17 cellular contexts compared by ENCODE assay signal in genomic region chr20:22379472-22379871, GRCh38.
DNase-seq lines count a peak whose midpoint lies in the region; ATAC-seq and TF ChIP-seq lines count a peak whose summit lies in the region.
"Had no signal": no experiment of that assay in that cellular context is flagged by ENCODE, and none has a peak within 500 bp of the region (broad histone marks: within the 10 kb centered on the region; RNA-seq: fewer than 3 reads in every experiment).

No MANE protein-coding gene starts in this region.

- H3K4me1 Mint-ChIP-seq in CD8-positive, alpha-beta memory T cell: no peaks in the 10 kb centered on the region
- H3K4me1 Mint-ChIP-seq: natural killer cell had no signal

- H3K79me2 ChIP-seq in fibroblast of lung (ENCODE audit: control insufficient read depth, insufficient read depth, low read length): no peaks in the 10 kb centered on the region

- H3K4me2 ChIP-seq in BLaER1 treated with 17β-estradiol and CSF1 and Interleukin-3, amounts not matched to agents 10 nM and 100 nM: peak overlapping the region in 7 of 11 experiments; percentile 3 to 93 (median 58); a peak in 12 of 22 replicates
- H3K4me2 ChIP-seq in fibroblast of lung (ENCODE audit: extremely low read depth, insufficient read depth, low read length): no peak overlapping the region
- H3K4me2 ChIP-seq: BLaER1 had no signal

- no peak for TF ChIP-seq CTCF in fibroblast of lung (conservative IDR thresholded peaks at IDR 0.05 in 1 of 2, IDR thresholded peaks at IDR 0.05 in 1 of 2; ENCODE audit: low read depth in 1 of 2, low read length in 2 of 2)

- no peaks in the 10 kb centered on the region for H3K9me3 ChIP-seq in BLaER1 treated with 17β-estradiol and CSF1 and Interleukin-3, amounts not matched to agents 10 nM and 100 nM (replicated peaks in 1 of 11)
- H3K9me3 ChIP-seq in fibroblast of lung (ENCODE audit: control insufficient read depth, insufficient read depth, low read depth, low read length): no peaks in the 10 kb centered on the region
- H3K9me3 ChIP-seq in CD8-positive, alpha-beta memory T cell (ENCODE audit: low read length): no peaks in the 10 kb centered on the region
- H3K9me3 ChIP-seq: BLaER1, sigmoid colon had no signal

- no peaks in the 10 kb centered on the region for H3K27me3 ChIP-seq in BLaER1 treated with 17β-estradiol and CSF1 and Interleukin-3, amounts not matched to agents 10 nM and 100 nM
- no peaks in the 10 kb centered on the region for H3K27me3 ChIP-seq in fibroblast of lung (ENCODE audit: control insufficient read depth, insufficient read depth, low read length)
- no peaks in the 10 kb centered on the region for H3K27me3 ChIP-seq in CD8-positive, alpha-beta memory T cell (ENCODE audit: insufficient read depth, low read length, poor library complexity, severe bottlenecking)
- H3K27me3 ChIP-seq: BLaER1, sigmoid colon had no signal

- ATAC-seq in HG03025 (IDR thresholded peaks at IDR 0.05; ENCODE audit: low FRiP score, unreplicated experiment) (no peak), GM21717 (IDR thresholded peaks at IDR 0.05; ENCODE audit: unreplicated experiment) (no peak)
- ATAC-seq: activated T-cell treated with anti-CD3 and anti-CD28 coated beads, Interleukin-2, amount 50 U/mL, for 4 hours; left colon; natural killer cell had no signal

- no peaks in the 10 kb centered on the region for H3K36me3 Mint-ChIP-seq in CD8-positive, alpha-beta memory T cell
- H3K36me3 Mint-ChIP-seq: natural killer cell had no signal

- POLR2A ChIA-PET in CD8-positive, alpha-beta memory T cell (lab: Charles Lee): no interaction called here

- H3K27me3 Mint-ChIP-seq in CD8-positive, alpha-beta memory T cell: no peaks in the 10 kb centered on the region

- H3K27ac Mint-ChIP-seq in CD8-positive, alpha-beta memory T cell: no peak overlapping the region
- H3K27ac Mint-ChIP-seq: natural killer cell had no signal

- CTCF ChIA-PET in CD8-positive, alpha-beta memory T cell (lab: Charles Lee): no interaction called here

- H3K36me3 ChIP-seq in BLaER1 treated with 17β-estradiol and CSF1 and Interleukin-3, amounts not matched to agents 10 nM and 100 nM: no peaks in the 10 kb centered on the region
- H3K36me3 ChIP-seq in fibroblast of lung (ENCODE audit: control insufficient read depth, insufficient read depth, low read length): no peaks in the 10 kb centered on the region
- no peaks in the 10 kb centered on the region for H3K36me3 ChIP-seq in CD8-positive, alpha-beta memory T cell (ENCODE audit: insufficient read depth, low read length)
- H3K36me3 ChIP-seq: BLaER1, sigmoid colon had no signal

- H3K9ac ChIP-seq in BLaER1 treated with 17β-estradiol and CSF1 and Interleukin-3, amounts not matched to agents 10 nM and 100 nM: no peak overlapping the region
- no peak overlapping the region for H3K9ac ChIP-seq in fibroblast of lung (ENCODE audit: insufficient read depth, low read length)
- H3K9ac ChIP-seq: BLaER1 had no signal

- H2AFZ ChIP-seq in fibroblast of lung (ENCODE audit: low read length): no peak overlapping the region

- no peak overlapping the region for H3K4me3 ChIP-seq in BLaER1 treated with 17β-estradiol and CSF1 and Interleukin-3, amounts not matched to agents 10 nM and 100 nM
- H3K4me3 ChIP-seq in fibroblast of lung (replicated peaks in 1 of 4; ENCODE audit: control extremely low read depth in 1 of 4, insufficient read depth in 1 of 4, low read depth in 3 of 4, low read length in 4 of 4): no peak overlapping the region
- no peak overlapping the region for H3K4me3 ChIP-seq in CD8-positive, alpha-beta memory T cell (ENCODE audit: low read length)
- H3K4me3 ChIP-seq: BLaER1, sigmoid colon, SK-N-MC had no signal

- peak overlapping the region in 2 of 11 experiments; percentile 38 to 48; a peak in 3 of 22 replicates for H3K27ac ChIP-seq in BLaER1 treated with 17β-estradiol and CSF1 and Interleukin-3, amounts not matched to agents 10 nM and 100 nM
- no peak overlapping the region for H3K27ac ChIP-seq in fibroblast of lung (ENCODE audit: insufficient read depth, low read length)
- no peak overlapping the region for H3K27ac ChIP-seq in CD8-positive, alpha-beta memory T cell (ENCODE audit: low read depth, low read length)
- H3K27ac ChIP-seq: BLaER1, sigmoid colon, SK-N-MC had no signal

- peaks cover 0 to 11% (median 0%) of the 10 kb centered on the region in 5 donors for H3K9me3 Mint-ChIP-seq in CD8-positive, alpha-beta memory T cell
- H3K9me3 Mint-ChIP-seq: natural killer cell had no signal

- DNase-seq in HK-2 (ENCODE audit: unreplicated experiment) (peak; percentile 78), RKO (ENCODE audit: low spot score) (peak; percentile 43), fibroblast of lung (ENCODE audit: low read depth in 2 of 2) (peak; percentile 45 to 49), SKM-1 (lab: John Stamatoyannopoulos, UW; ENCODE audit: unreplicated experiment) (no peak)
- no peak for DNase-seq in CD8-positive, alpha-beta memory T cell
- DNase-seq: activated CD4-positive, CD25-positive, alpha-beta regulatory T cell treated with anti-CD3 and anti-CD28 coated beads, Interleukin-2, amount 50 U/mL, for 72 hours; activated T-cell treated with anti-CD3 and anti-CD28 coated beads, Interleukin-2, amount 50 U/mL, for 4 hours; dermis blood vessel endothelial cell; left colon; natural killer cell; NCI-H446; sigmoid colon had no signal

- H3K4me3 Mint-ChIP-seq in CD8-positive, alpha-beta memory T cell: no peak overlapping the region
- H3K4me3 Mint-ChIP-seq: activated T-cell treated with anti-CD3 and anti-CD28 coated beads, Interleukin-2, amount 50 U/mL, for 4 hours; natural killer cell had no signal

- no peaks in the 10 kb centered on the region for H4K20me1 ChIP-seq in BLaER1 treated with 17β-estradiol and CSF1 and Interleukin-3, amounts not matched to agents 10 nM and 100 nM
- H4K20me1 ChIP-seq in fibroblast of lung (ENCODE audit: control insufficient read depth, extremely low read depth, insufficient read depth, low read length): no peaks in the 10 kb centered on the region
- H4K20me1 ChIP-seq: BLaER1 had no signal

- peaks cover 47 to 92% (median 57%) of the 10 kb centered on the region in 10 experiments for H3K4me1 ChIP-seq in BLaER1 treated with 17β-estradiol and CSF1 and Interleukin-3, amounts not matched to agents 10 nM and 100 nM
- no peaks in the 10 kb centered on the region for H3K4me1 ChIP-seq in fibroblast of lung (ENCODE audit: control insufficient read depth, extremely low read depth, insufficient read depth, low read length)
- no peaks in the 10 kb centered on the region for H3K4me1 ChIP-seq in CD8-positive, alpha-beta memory T cell (ENCODE audit: insufficient read depth, low read length)
- H3K4me1 ChIP-seq: sigmoid colon had no signal

Comparison
In these comparisons a context has a peak if more than half of its experiments do, and no peak if none do; other contexts are left out.
1. DNase-seq: peak in HK-2 (single experiment), RKO (single experiment) and fibroblast of lung (2 of 2); none in CD8-positive, alpha-beta memory T cell (0 of 5) and SKM-1 (single experiment).